13 cellular contexts compared by ENCODE assay signal in the genomic region with DNA sequence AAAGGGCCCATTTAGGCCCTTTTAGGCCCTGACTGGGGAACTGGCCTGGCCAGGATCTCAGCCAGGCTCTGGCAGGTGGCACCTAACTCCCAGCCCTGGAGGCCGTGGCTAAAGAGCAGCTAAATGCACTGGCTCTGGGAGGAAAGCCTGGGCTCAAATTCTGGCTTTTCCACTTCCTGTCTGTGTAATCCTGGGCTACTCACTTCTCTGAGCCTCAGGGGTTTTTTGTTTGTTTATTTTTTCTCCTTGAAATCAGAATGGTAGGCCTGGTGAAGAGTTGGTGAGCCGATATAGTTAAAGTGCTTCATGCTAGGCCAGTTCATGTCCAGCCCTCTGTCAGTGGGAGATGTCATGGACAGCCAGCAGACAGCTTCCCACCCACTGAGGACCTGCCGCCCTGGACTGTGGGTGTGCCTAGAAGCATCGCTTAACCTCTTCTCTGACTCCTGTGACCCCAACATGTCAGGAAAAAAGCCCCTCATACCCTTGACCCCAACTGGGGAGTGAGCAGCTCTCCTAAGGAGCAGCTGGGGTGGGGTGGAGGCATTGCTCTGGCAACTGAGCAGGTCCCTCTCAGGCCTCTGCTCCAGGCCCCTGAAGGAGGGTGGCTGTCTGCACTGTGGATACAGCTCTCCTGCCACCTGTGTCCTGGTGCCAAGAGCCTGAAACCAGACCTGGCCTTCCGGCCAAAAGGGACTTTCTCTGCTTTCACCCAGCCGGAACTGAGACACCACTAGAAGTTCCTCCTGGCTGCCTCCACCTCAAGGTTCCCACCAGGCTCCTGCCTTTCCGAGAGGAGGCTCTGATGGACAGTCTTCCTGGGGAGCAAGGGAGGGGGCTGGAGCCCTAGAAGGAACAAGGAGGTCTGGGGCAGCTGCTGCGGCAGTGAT. TPM values are rescaled to one million over a fixed set of nuclear protein-coding genes. Genes with fewer than 3 reads are reported as not detected.
A peak's percentile ranks its signal among the peaks of the same experiment; 100 is the strongest.
DNase-seq lines count a peak whose midpoint lies in the region; ATAC-seq, FAIRE-seq and TF ChIP-seq lines count a peak whose summit lies in the region.
"Had no signal": no experiment of that assay in that cellular context is flagged by ENCODE, and none has a peak within 500 bp of the region (broad histone marks: within the 10 kb centered on the region; RNA-seq: fewer than 3 reads in every experiment).

No MANE protein-coding gene starts in this region.

- TF ChIP-seq CTCF in PC-9 (conservative IDR thresholded peaks at IDR 0.05) (no peak), esophagus muscularis mucosa (IDR thresholded peaks at IDR 0.05) (no peak)

- no peak overlapping the region for H2AFZ ChIP-seq in PC-9
- H2AFZ ChIP-seq: hepatocyte had no signal

- H3F3A ChIP-seq in PC-9 (ENCODE audit: insufficient read depth, low read depth): peaks cover 18% of the 10 kb centered on the region; the same call in 1 of the 2 replicates

- WGBS in esophagus muscularis mucosa: 54% methylated on average over 6 of the region's 8 CpGs

- DNase-seq in GM12892 (ENCODE audit: insufficient read length) (no peak), PC-9 (peak in 1 of 2 experiments; percentile 57), esophagus muscularis mucosa (ENCODE audit: extremely low spot score) (no peak), renal cortical epithelial cell (ENCODE audit: low read depth) (peak; percentile 71), NCI-H1436 treated with DMSO at 0.1 percent for 48 hours (lab: John Stamatoyannopoulos, UW) (no peak), T-helper 1 cell (no peak)
- DNase-seq: activated naive CD4-positive, alpha-beta T cell treated with anti-CD3 and anti-CD28 coated beads for 36 hours; Karpas-422; small intestine had no signal

- 0 out of 2 replicates have a peak, but pooled peaks cover 5% of the 10 kb centered on the region for H3K79me2 ChIP-seq in PC-9 (ENCODE audit: low read depth)

- no TSS peak for BruUV-seq in PC-9 (replicated peaks; lab: Mats Ljungman, UMichigan)

- H3K27me3 ChIP-seq in PC-9 (ENCODE audit: insufficient read depth, low read depth) (no peaks in the 10 kb centered on the region), esophagus muscularis mucosa (no peaks in the 10 kb centered on the region)
- H3K27me3 ChIP-seq: hepatocyte had no signal

- no peaks in the 10 kb centered on the region for H3K36me3 ChIP-seq in PC-9 (ENCODE audit: low read depth)
- H3K36me3 ChIP-seq in esophagus muscularis mucosa: no peaks in the 10 kb centered on the region

- peak; percentile 82 for FAIRE-seq in GM12892 (lab: Jason Lieb, UNC)
- FAIRE-seq: small intestine had no signal

- peaks cover 35% of the 10 kb centered on the region for H4K20me1 ChIP-seq in PC-9 (ENCODE audit: insufficient read depth)

- CTCF ChIA-PET in PC-9 (lab: Charles Lee): no interaction called here

- POLR2A ChIA-PET in PC-9 (lab: Charles Lee; ENCODE audit: unreplicated experiment): no interaction called here

- H3K4me1 ChIP-seq in PC-9 (replicated peaks; ENCODE audit: insufficient read depth) (peaks cover 14% of the 10 kb centered on the region), esophagus muscularis mucosa (peaks cover 84 to 100% (median 100%) of the 10 kb centered on the region in 4 donors)

- no peak overlapping the region for H3K4me3 ChIP-seq in PC-9
- H3K4me3 ChIP-seq in esophagus muscularis mucosa: no peak overlapping the region
- H3K4me3 ChIP-seq: hepatocyte had no signal

- H3K4me2 ChIP-seq in PC-9: peak overlapping the region; percentile 21; the same call in 1 of the 2 replicates
- H3K4me2 ChIP-seq: hepatocyte had no signal

- H3K9me3 ChIP-seq in PC-9 (ENCODE audit: insufficient read depth, low read depth) (no peaks in the 10 kb centered on the region), esophagus muscularis mucosa (no peaks in the 10 kb centered on the region)

- ATAC-seq in HG03108 (IDR thresholded peaks at IDR 0.05; ENCODE audit: unreplicated experiment) (no peak), HG03159 (IDR thresholded peaks at IDR 0.05; ENCODE audit: unreplicated experiment) (no peak)
- ATAC-seq: HCT116 had no signal

- no peak for TF ChIP-seq EP300 in esophagus muscularis mucosa (IDR thresholded peaks at IDR 0.05)

- no peaks in the 10 kb centered on the region for H3K9me2 ChIP-seq in PC-9 (ENCODE audit: insufficient read depth)

- intact Hi-C loops in PC-9 (cut with micrococcal nuclease; ENCODE audit: unreplicated experiment) (no loop called here), esophagus muscularis mucosa (cut with DNase I) (no loop called here)

- H3K27ac ChIP-seq in PC-9: peak overlapping the region; percentile 43
- H3K27ac ChIP-seq in esophagus muscularis mucosa (replicated peaks in 1 of 4): peak overlapping the region; percentile 36 to 69 (median 61)
- H3K27ac ChIP-seq: hepatocyte had no signal

- TF ChIP-seq POLR2A in GM12892 (IDR thresholded peaks at IDR 0.05; ENCODE audit: low read depth, low read length) (no peak), esophagus muscularis mucosa (IDR thresholded peaks at IDR 0.05; ENCODE audit: low read depth) (no peak)

RNA-seq across cellular contexts. Expression of gene MYL9, which starts 57.2 kb away (rescaled TPM):
- polyA plus RNA-seq in GM12892 (2012; ENCODE audit: missing spikeins): 14.5 TPM
- total RNA-seq in PC-9 (2021): 13.3 and 25.3 TPM in 2 replicates
- total RNA-seq in esophagus muscularis mucosa: 1,000 to 10,000 TPM; 2,169 to 3,466 (median 2,516) TPM
- 1.6 and 3.5 TPM in 2 replicates for total RNA-seq in renal cortical epithelial cell
- total RNA-seq: activated naive CD4-positive, alpha-beta T cell treated with anti-CD3 and anti-CD28 coated beads for 36 hours had no signal

Comparison
In these comparisons a context has a peak if more than half of its experiments do, and no peak if none do; other contexts are left out.
1. RNA of gene MYL9, which starts 57.2 kb away (total RNA-seq): 2,169 to 3,466 TPM in esophagus muscularis mucosa; 13.3 to 25.3 TPM in PC-9 and 1.6 to 3.5 TPM in renal cortical epithelial cell; every median in the first group is over 10 times any median in the second.